8 cellular contexts compared by ENCODE assay signal in genomic region chr1:229410692-229411433, GRCh38. TPM values are rescaled to one million over a fixed set of nuclear protein-coding genes. Genes with fewer than 3 reads are reported as not detected.
A peak's percentile ranks its signal among the peaks of the same experiment; 100 is the strongest.
DNase-seq lines count a peak whose midpoint lies in the region; ATAC-seq, FAIRE-seq and TF ChIP-seq lines count a peak whose summit lies in the region.

No MANE protein-coding gene starts in this region.

- peaks cover 24% of the 10 kb centered on the region for H3K27me3 ChIP-seq in keratinocyte (ENCODE audit: control insufficient read depth, extremely low read depth, insufficient read depth, low read length)

- no peak overlapping the region for H3K9ac ChIP-seq in keratinocyte (ENCODE audit: control insufficient read depth, extremely low read depth, insufficient read depth, low read length)

- peak overlapping the region; percentile 53 for H3K4me2 ChIP-seq in keratinocyte (ENCODE audit: control insufficient read depth, extremely low read depth, insufficient read depth, low read depth, low read length)

- no peak overlapping the region for H2AFZ ChIP-seq in keratinocyte (ENCODE audit: control insufficient read depth, low read length)

- H3K4me3 ChIP-seq in astrocyte of the spinal cord (ENCODE audit: low read depth, low read length): no peak overlapping the region
- H3K4me3 ChIP-seq in keratinocyte (ENCODE audit: control insufficient read depth in 2 of 3, extremely low read depth in 1 of 3, insufficient read depth in 2 of 3, low read depth in 1 of 3, low read length in 3 of 3): no peak overlapping the region

- H4K20me1 ChIP-seq in keratinocyte (ENCODE audit: control insufficient read depth, extremely low read depth, insufficient read depth, low read length): no peaks in the 10 kb centered on the region

- H3K79me2 ChIP-seq in keratinocyte (ENCODE audit: control insufficient read depth, insufficient read depth, low read length): no peaks in the 10 kb centered on the region

- dilution Hi-C loops in keratinocyte (cut with MboI; ENCODE audit: extremely low pct_ligation_motif_present, low sequenced_read_pairs): no loop called here

- no peaks in the 10 kb centered on the region for H3K9me3 ChIP-seq in keratinocyte (ENCODE audit: control insufficient read depth, low read depth, low read length)

- in situ Hi-C loops in astrocyte of the spinal cord (cut with HindIII; ENCODE audit: low sequenced_read_pairs): no loop called here

- no peaks in the 10 kb centered on the region for H3K9me1 ChIP-seq in keratinocyte (ENCODE audit: control insufficient read depth, extremely low read depth, insufficient read depth, low read length)

- FAIRE-seq in keratinocyte (lab: Jason Lieb, UNC): peak; percentile 23

- H3K4me1 ChIP-seq in keratinocyte (ENCODE audit: control insufficient read depth, extremely low read depth, insufficient read depth, low read length): peaks cover 23% of the 10 kb centered on the region

- TF ChIP-seq CTCF in astrocyte of the spinal cord (IDR thresholded peaks at IDR 0.05; ENCODE audit: low read depth, low read length): no peak
- TF ChIP-seq CTCF in keratinocyte (optimal IDR thresholded peaks at IDR 0.05 in 1 of 3, IDR thresholded peaks at IDR 0.05 in 1 of 3, conservative IDR thresholded peaks at IDR 0.05 in 1 of 3; ENCODE audit: extremely low read depth in 1 of 3, insufficient read depth in 2 of 3, low read length in 3 of 3): peak in 1 of 3 experiments; percentile 8

- no peaks in the 10 kb centered on the region for H3K36me3 ChIP-seq in keratinocyte (ENCODE audit: control insufficient read depth in 2 of 2, extremely low read depth in 1 of 2, insufficient read depth in 2 of 2, low read length in 2 of 2)

- DNase-seq in AG08395 (ENCODE audit: low spot score) (peak; percentile 69), HCEC 1CT (peak; percentile 63), NCI-H524 (lab: John Stamatoyannopoulos, UW) (peak; percentile 96 to 98), astrocyte of the spinal cord (ENCODE audit: low read depth, low spot score) (peak; percentile 30), keratinocyte (ENCODE audit: low read depth, low spot score) (no peak)

- H3K27ac ChIP-seq in keratinocyte (ENCODE audit: control insufficient read depth, insufficient read depth, low read length) (no peak overlapping the region), temporal lobe (ENCODE audit: low read depth, low read length) (peak overlapping the region; percentile 83)

- ATAC-seq in HG02642 (IDR thresholded peaks at IDR 0.05; ENCODE audit: poor library complexity, unreplicated experiment) (no peak), HG03108 (IDR thresholded peaks at IDR 0.05; ENCODE audit: unreplicated experiment) (no peak)

RNA-seq across cellular contexts. Expression of gene ACTA1, which starts 23.0 kb away (rescaled TPM):
- 0.05 to 0.09 TPM (median 0.05 TPM) in 3 replicates for polyA plus RNA-seq in keratinocyte
- polyA plus RNA-seq in keratinocyte (2011; ENCODE audit: low read depth): not detected
- polyA plus RNA-seq in keratinocyte (2011; cell fraction: cytosol; rRNA removed): 0.12 and 0.13 TPM in 2 replicates
- polyA plus RNA-seq in keratinocyte (2011; cell fraction: nucleus; rRNA removed): 0.43 and 0.96 TPM in 2 replicates
- 0.14 TPM in 1 of 2 replicates, not detected in the other for polyA plus RNA-seq in keratinocyte (2012; ENCODE audit: low replicate concordance)
- polyA minus RNA-seq in keratinocyte: 0.36 TPM in 1 of 3 replicates, not detected in the others
- not detected for polyA minus RNA-seq in keratinocyte (2011; cell fraction: cytosol; rRNA and poly(A)+ RNA removed)
- not detected in 2 replicates for polyA minus RNA-seq in keratinocyte (2011; cell fraction: nucleus; rRNA and poly(A)+ RNA removed)
- 1.5 TPM for total RNA-seq in temporal lobe
